In genomic region chr1:25140073-25140797, GRCh38 we compare ENCODE assay signal across 1 cellular context.
TF ChIP-seq lines count a peak whose summit lies in the region.

No MANE protein-coding gene starts in this region.

TF ChIP-seq in HepG2, 621 proteins besides CTCF, POLR2A, EP300 and RAD21 (continued from another document and continues in another):
- TF ChIP-seq ZBTB39 (CRISPR knock-in tag; IDR thresholded peaks at IDR 0.05) (no peak), FOSL2 (CRISPR knock-in tag; IDR thresholded peaks at IDR 0.05) (0 out of 2 replicates have a peak, but pooled peaks have one; percentile 20), ZNF619 (CRISPR knock-in tag; IDR thresholded peaks at IDR 0.05) (peak; percentile 60; the same call in 1 of the 2 replicates), ZNF354B (CRISPR knock-in tag; IDR thresholded peaks at IDR 0.05) (no peak), SNAI1 (CRISPR knock-in tag; IDR thresholded peaks at IDR 0.05; ENCODE audit: borderline replicate concordance) (no peak), ZNF746 (CRISPR knock-in tag; IDR thresholded peaks at IDR 0.05) (peak; percentile 56; the same call in 1 of the 2 replicates), JARID2 (CRISPR knock-in tag; IDR thresholded peaks at IDR 0.05; ENCODE audit: insufficient replicate concordance) (no peak), ZNF567 (CRISPR knock-in tag; IDR thresholded peaks at IDR 0.05; ENCODE audit: borderline replicate concordance) (no peak), PRDM4 (CRISPR knock-in tag; IDR thresholded peaks at IDR 0.05; ENCODE audit: borderline replicate concordance) (no peak), TARDBP (CRISPR knock-in tag; IDR thresholded peaks at IDR 0.05) (no peak), TFDP1 (CRISPR knock-in tag; IDR thresholded peaks at IDR 0.05; ENCODE audit: borderline replicate concordance) (peak; percentile 75; the same call in 1 of the 2 replicates), ATM (IDR thresholded peaks at IDR 0.05; ENCODE audit: borderline replicate concordance) (no peak), MBD4 (IDR thresholded peaks at IDR 0.05; ENCODE audit: borderline replicate concordance, low read length) (no peak), NRL (CRISPR knock-in tag; IDR thresholded peaks at IDR 0.05; ENCODE audit: borderline replicate concordance) (peak; percentile 60; the same call in 1 of the 2 replicates), ZNF597 (CRISPR knock-in tag; IDR thresholded peaks at IDR 0.05) (no peak), ZNF816 (CRISPR knock-in tag; IDR thresholded peaks at IDR 0.05; ENCODE audit: borderline replicate concordance) (no peak; the same call in 1 of the 2 replicates), ELK4 (CRISPR knock-in tag; IDR thresholded peaks at IDR 0.05; ENCODE audit: borderline replicate concordance) (no peak), AHR (CRISPR knock-in tag; IDR thresholded peaks at IDR 0.05) (no peak), ZBTB42 (CRISPR knock-in tag; IDR thresholded peaks at IDR 0.05) (peak; percentile 88; the same call in 1 of the 2 replicates), ZBTB7B (CRISPR knock-in tag; IDR thresholded peaks at IDR 0.05) (peak; percentile 90), ATF5 (CRISPR knock-in tag; IDR thresholded peaks at IDR 0.05; ENCODE audit: low read depth) (peak; percentile 89; the same call in 1 of the 2 replicates), SIN3B (IDR thresholded peaks at IDR 0.05; ENCODE audit: low read length) (no peak), ETS1 (CRISPR knock-in tag; IDR thresholded peaks at IDR 0.05) (no peak), THYN1 (CRISPR knock-in tag; IDR thresholded peaks at IDR 0.05; ENCODE audit: borderline replicate concordance, low read depth) (no peak), JUN (CRISPR knock-in tag; IDR thresholded peaks at IDR 0.05) (peak; percentile 47; the same call in 1 of the 2 replicates), XBP1 (CRISPR knock-in tag; IDR thresholded peaks at IDR 0.05) (no peak), ZFP37 (CRISPR knock-in tag; IDR thresholded peaks at IDR 0.05; ENCODE audit: borderline replicate concordance) (no peak; the same call in 1 of the 2 replicates), ZNF766 (CRISPR knock-in tag; IDR thresholded peaks at IDR 0.05; ENCODE audit: borderline replicate concordance) (no peak; the same call in 1 of the 2 replicates), MAFG (CRISPR knock-in tag; IDR thresholded peaks at IDR 0.05) (no peak), HNF4A (CRISPR knock-in tag; IDR thresholded peaks at IDR 0.05) (peak; percentile 89), RORA (CRISPR knock-in tag; IDR thresholded peaks at IDR 0.05) (no peak), NR2F1 (CRISPR knock-in tag; IDR thresholded peaks at IDR 0.05) (peak in 1 of 2 experiments; percentile 22; a peak in 1 of 4 replicates), LBX2 (CRISPR knock-in tag; IDR thresholded peaks at IDR 0.05; ENCODE audit: borderline replicate concordance) (no peak), ZC3H4 (CRISPR knock-in tag; IDR thresholded peaks at IDR 0.05; ENCODE audit: borderline replicate concordance) (no peak), HMGXB3 (CRISPR knock-in tag; IDR thresholded peaks at IDR 0.05; ENCODE audit: borderline replicate concordance) (no peak), PHF20 (CRISPR knock-in tag; IDR thresholded peaks at IDR 0.05) (peak; percentile 35; the same call in 1 of the 2 replicates), IRF9 (CRISPR knock-in tag; IDR thresholded peaks at IDR 0.05; ENCODE audit: borderline replicate concordance) (0 out of 2 replicates have a peak, but pooled peaks have one; percentile 75), ZEB1 (IDR thresholded peaks at IDR 0.05; ENCODE audit: insufficient replicate concordance, low read depth) (no peak), DNMT1 (CRISPR knock-in tag; IDR thresholded peaks at IDR 0.05) (no peak), CREM (IDR thresholded peaks at IDR 0.05) (no peak; the same call in 1 of the 2 replicates), CREM (CRISPR knock-in tag; IDR thresholded peaks at IDR 0.05) (no peak), ZNF414 (CRISPR knock-in tag; IDR thresholded peaks at IDR 0.05) (0 out of 2 replicates have a peak, but pooled peaks have one; percentile 54)
